Comparison of ENCODE assay signal across 8 cellular contexts in genomic region chr16:689175-689897, GRCh38. TPM values are rescaled to one million over a fixed set of nuclear protein-coding genes. Genes with fewer than 3 reads are reported as not detected.
DNase-seq lines count a peak whose midpoint lies in the region; TF ChIP-seq lines count a peak whose summit lies in the region.

No MANE protein-coding gene starts in this region.

- H3K23ac ChIP-seq in trophoblast cell (ENCODE audit: low read length) = no peak overlapping the region

- no peak overlapping the region for H3K4ac ChIP-seq in trophoblast cell (ENCODE audit: low read depth, low read length)

- intact Hi-C loops in esophagus muscularis mucosa (cut with DNase I) = no loop called here

- H4K91ac ChIP-seq in trophoblast cell (ENCODE audit: low read depth, low read length) = peak overlapping the region; percentile 62

- H3K4me3 ChIP-seq in SJCRH30 = peak overlapping the region; percentile 72
- H3K4me3 ChIP-seq in esophagus muscularis mucosa = peak overlapping the region; percentile 72 to 97 (median 92)
- peak overlapping the region; percentile 80 for H3K4me3 ChIP-seq in trophoblast cell (ENCODE audit: low read depth, low read length)

- H3K9ac ChIP-seq in ES-I3 (ENCODE audit: low read depth, low read length) = peak overlapping the region; percentile 80
- H3K9ac ChIP-seq in trophoblast cell (ENCODE audit: low read length) = peak overlapping the region; percentile 83

- H3K4me1 ChIP-seq in ES-I3 (ENCODE audit: insufficient read depth, low read length) (no peaks in the 10 kb centered on the region), SJCRH30 (no peaks in the 10 kb centered on the region), esophagus muscularis mucosa (peaks cover 38 to 76% (median 55%) of the 10 kb centered on the region in 4 donors), trophoblast cell (ENCODE audit: control insufficient read depth in 1 of 2, insufficient read depth in 2 of 2, low read length in 2 of 2) (peaks cover 11 to 17% of the 10 kb centered on the region in 2 experiments)

- peaks cover 4% of the 10 kb centered on the region for H3K79me2 ChIP-seq in trophoblast cell (ENCODE audit: control insufficient read depth, insufficient read depth, low read length, poor library complexity)

- no peak for TF ChIP-seq POLR2A in esophagus muscularis mucosa (IDR thresholded peaks at IDR 0.05; ENCODE audit: low read depth)

- peak overlapping the region; percentile 92 for H4K8ac ChIP-seq in trophoblast cell (ENCODE audit: low read depth, low read length)

- no peak for TF ChIP-seq EP300 in esophagus muscularis mucosa (IDR thresholded peaks at IDR 0.05)

- 81% methylated on average over 10 of the region's 26 CpGs for WGBS in esophagus muscularis mucosa
- WGBS in trophoblast cell (ENCODE audit: extremely low coverage, insufficient coverage, insufficient read length) = no CpG with 5 or more reads among the region's 26 CpGs

- peak overlapping the region; percentile 43 for H3K14ac ChIP-seq in trophoblast cell (ENCODE audit: low read length)

- no peak overlapping the region for H2BK12ac ChIP-seq in trophoblast cell (ENCODE audit: low read length)

- TF ChIP-seq CTCF in esophagus muscularis mucosa (IDR thresholded peaks at IDR 0.05) = no peak

- peaks cover 8% of the 10 kb centered on the region for H3K79me1 ChIP-seq in trophoblast cell (ENCODE audit: low read length)

- H3K36me3 ChIP-seq in ES-I3 (ENCODE audit: insufficient read depth, low read length) (no peaks in the 10 kb centered on the region), SJCRH30 (peaks cover 3% of the 10 kb centered on the region; the same call in 1 of the 2 replicates), esophagus muscularis mucosa (peaks cover 6 to 29% (median 18%) of the 10 kb centered on the region in 4 donors), trophoblast cell (ENCODE audit: control insufficient read depth in 1 of 2, insufficient read depth in 2 of 2, low read length in 2 of 2) (peaks cover 29% of the 10 kb centered on the region in 2 experiments)

- no peaks in the 10 kb centered on the region for H3K27me3 ChIP-seq in SJCRH30
- peaks cover 9 to 23% (median 17%) of the 10 kb centered on the region in 4 donors for H3K27me3 ChIP-seq in esophagus muscularis mucosa
- H3K27me3 ChIP-seq in trophoblast cell (ENCODE audit: insufficient read depth, low read length) = peaks cover 13% of the 10 kb centered on the region

- H3K9me3 ChIP-seq in ES-I3 (ENCODE audit: control insufficient read depth, insufficient read depth, low read length) = no peaks in the 10 kb centered on the region
- H3K9me3 ChIP-seq in SJCRH30 (replicated peaks) = no peaks in the 10 kb centered on the region
- no peaks in the 10 kb centered on the region for H3K9me3 ChIP-seq in esophagus muscularis mucosa
- peaks cover 7% of the 10 kb centered on the region for H3K9me3 ChIP-seq in trophoblast cell (ENCODE audit: insufficient read depth, low read depth, low read length)

- peak overlapping the region; percentile 57; the same call in 1 of the 2 replicates for H3K27ac ChIP-seq in SJCRH30
- peak overlapping the region; percentile 82 to 93 (median 84) for H3K27ac ChIP-seq in esophagus muscularis mucosa (replicated peaks in 1 of 4)
- H3K27ac ChIP-seq in trophoblast cell (ENCODE audit: low read depth, low read length) = no peak overlapping the region

- H3K4me2 ChIP-seq in trophoblast cell (ENCODE audit: low read length) = peak overlapping the region; percentile 82

- H2BK5ac ChIP-seq in trophoblast cell (ENCODE audit: low read depth, low read length, poor library complexity) = no peak overlapping the region

- H2AFZ ChIP-seq in trophoblast cell (ENCODE audit: insufficient read depth, low read length, poor library complexity) = peak overlapping the region; percentile 24

- peak overlapping the region; percentile 82 for H4K12ac ChIP-seq in trophoblast cell (ENCODE audit: low read depth, low read length)

- H2AK5ac ChIP-seq in trophoblast cell (ENCODE audit: low read length) = peak overlapping the region; percentile 25

- peak overlapping the region; percentile 4 for H3K18ac ChIP-seq in trophoblast cell (ENCODE audit: low read length)

- H2BK120ac ChIP-seq in trophoblast cell (ENCODE audit: insufficient read depth, low read length, poor library complexity) = no peak overlapping the region

- DNase-seq in SJCRH30 (no peak), esophagus muscularis mucosa (ENCODE audit: extremely low spot score) (no peak), trophoblast cell (no peak), activated gamma-delta T cell treated with Interleukin-2 at 50 U/mL for 16 hours (no peak), pons (ENCODE audit: low spot score) (no peak)
- DNase-seq in stimulated activated naive CD4-positive, alpha-beta T cell treated with Interleukin-2 at 50 U/mL for 16 hours (lab: John Stamatoyannopoulos, UW) = no peak
- no peak for DNase-seq in stimulated activated CD8-positive, alpha-beta memory T cell treated with anti-CD3 and anti-CD28 coated beads, Interleukin-4, amount 100 ng/mL, for 48 hours

RNA-seq across cellular contexts. Expression of gene WDR24, which starts 0.9 kb away (rescaled TPM):
- 5.6 and 6.2 TPM in 2 replicates for total RNA-seq in SJCRH30 (2014; rRNA removed; shearing (Covaris generic))
- 10 to 100 TPM in 2 of 4 donors, 1 to 10 TPM in 2; 7.0 to 14.9 (median 11.1) TPM for total RNA-seq in esophagus muscularis mucosa
- polyA plus RNA-seq in trophoblast cell (2013) = 8.8 and 9.1 TPM in 2 replicates

RNA-seq across cellular contexts. Expression of gene JMJD8, which starts 5.2 kb away (rescaled TPM):
- 22.7 and 23.4 TPM in 2 replicates for total RNA-seq in SJCRH30 (2014; rRNA removed; shearing (Covaris generic))
- total RNA-seq in esophagus muscularis mucosa = 100 to 1,000 TPM in 1 of 4 donors, 10 to 100 TPM in 3; 73.2 to 114 (median 88.1) TPM
- 38.3 and 39.8 TPM in 2 replicates for polyA plus RNA-seq in trophoblast cell (2013)

RNA-seq across cellular contexts. Expression of gene STUB1, which starts 9.1 kb away (rescaled TPM):
- 46.0 and 49.2 TPM in 2 replicates for total RNA-seq in SJCRH30 (2014; rRNA removed; shearing (Covaris generic))
- 100 to 1,000 TPM; 155 to 215 (median 178) TPM for total RNA-seq in esophagus muscularis mucosa
- polyA plus RNA-seq in trophoblast cell (2013) = 96.7 and 97.1 TPM in 2 replicates

RNA-seq across cellular contexts. Expression of gene RHBDL1, which starts 13.9 kb away (rescaled TPM):
- total RNA-seq in SJCRH30 (2014; rRNA removed; shearing (Covaris generic)) = 0.94 and 2.5 TPM in 2 replicates
- total RNA-seq in esophagus muscularis mucosa = 1 to 10 TPM in 1 of 4 donors, under 1 TPM in 3; 0.17 to 2.0 (median 0.66) TPM
- 1.3 TPM in 2 replicates for polyA plus RNA-seq in trophoblast cell (2013)

RNA-seq across cellular contexts. Expression of gene FBXL16, which starts 16.3 kb away (rescaled TPM):
- 1.7 and 1.8 TPM in 2 replicates for total RNA-seq in SJCRH30 (2014; rRNA removed; shearing (Covaris generic))
- 1 to 10 TPM in 1 of 4 donors, under 1 TPM in 3; 0.42 to 1.2 (median 0.51) TPM for total RNA-seq in esophagus muscularis mucosa
- 0.81 and 0.83 TPM in 2 replicates for polyA plus RNA-seq in trophoblast cell (2013)
